In the genomic region with DNA sequence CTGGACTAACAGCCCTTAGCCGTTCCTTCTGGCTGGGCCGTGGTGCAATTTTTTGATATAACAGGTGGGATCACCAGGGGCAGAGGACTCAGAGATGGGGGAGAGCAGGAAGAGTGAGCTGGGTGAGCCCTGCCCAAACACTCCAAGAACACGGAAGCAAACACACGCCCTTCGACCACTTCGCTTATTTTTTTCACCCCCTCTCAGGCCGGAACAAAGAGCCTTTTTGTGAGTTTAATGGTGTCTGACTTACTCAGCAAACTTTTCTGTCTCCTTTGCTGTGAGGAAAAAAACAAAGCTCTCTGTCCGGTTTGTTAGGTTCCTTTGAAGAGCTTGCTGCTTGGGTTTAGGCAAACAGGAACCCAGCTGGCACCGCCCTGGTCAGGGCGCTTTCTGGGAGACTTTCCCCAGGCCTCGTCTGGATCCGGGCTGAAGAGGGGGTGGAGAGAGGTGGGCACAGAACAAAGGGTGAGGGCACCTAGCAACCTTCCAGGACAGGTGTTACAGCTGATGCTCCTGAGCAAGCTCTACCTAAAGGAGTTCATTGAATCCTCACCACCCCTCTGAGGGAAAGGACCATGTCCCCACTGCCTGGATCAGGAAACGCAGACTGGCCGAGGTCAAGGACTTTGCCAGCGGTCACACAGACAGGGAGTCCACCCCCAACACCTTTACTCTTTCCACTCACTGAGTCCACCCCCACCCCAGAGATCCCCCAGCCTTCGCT, we compare ENCODE assay signal across 10 cellular contexts. TPM values are rescaled to one million over a fixed set of nuclear protein-coding genes. Genes with fewer than 3 reads are reported as not detected.
A peak's percentile ranks its signal among the peaks of the same experiment; 100 is the strongest.
DNase-seq lines count a peak whose midpoint lies in the region; ATAC-seq and TF ChIP-seq lines count a peak whose summit lies in the region.
"Had no signal": no experiment of that assay in that cellular context is flagged by ENCODE, and none has a peak within 500 bp of the region (broad histone marks: within the 10 kb centered on the region; RNA-seq: fewer than 3 reads in every experiment).

No MANE protein-coding gene starts in this region.

- H3K9me3 Mint-ChIP-seq in neural progenitor cell = peaks cover 4% of the 10 kb centered on the region

- H3K4me1 ChIP-seq in neural progenitor cell = peaks cover 7% of the 10 kb centered on the region

- no peaks in the 10 kb centered on the region for H3K79me2 ChIP-seq in neural progenitor cell (ENCODE audit: low read depth)

- H3K9ac ChIP-seq in neural progenitor cell = no peak overlapping the region

- no peak overlapping the region for H3K4me3 ChIP-seq in neural progenitor cell

- H3K4me2 ChIP-seq in neural progenitor cell = peak overlapping the region; percentile 19

- TF ChIP-seq CTCF in C4-2B (conservative IDR thresholded peaks at IDR 0.05) (no peak), neural progenitor cell (IDR thresholded peaks at IDR 0.05) (no peak)

- no peaks in the 10 kb centered on the region for H4K20me1 ChIP-seq in neural progenitor cell (ENCODE audit: low read depth)

- no peak overlapping the region for H3K4me3 Mint-ChIP-seq in neural progenitor cell
- H3K4me3 Mint-ChIP-seq: activated B cell treated with CpG ODN at 0.5 μM for 24 hours had no signal

- H3K36me3 Mint-ChIP-seq in neural progenitor cell = no peaks in the 10 kb centered on the region

- no peak overlapping the region for H3K27ac Mint-ChIP-seq in neural progenitor cell
- H3K27ac Mint-ChIP-seq: activated B cell treated with CpG ODN at 0.5 μM for 24 hours had no signal

- peak overlapping the region; percentile 85 for H3K27ac ChIP-seq in C4-2B
- peak overlapping the region; percentile 100 for H3K27ac ChIP-seq in epithelial cell of prostate
- H3K27ac ChIP-seq in neural progenitor cell = no peak overlapping the region

- no peaks in the 10 kb centered on the region for H3F3A ChIP-seq in neural progenitor cell (ENCODE audit: low read depth)

- H3K36me3 ChIP-seq in neural progenitor cell = no peaks in the 10 kb centered on the region

- DNase-seq in NCI-H526 treated with DMSO at 0.1 percent for 48 hours (lab: John Stamatoyannopoulos, UW) (peak; percentile 8), epithelial cell of prostate (ENCODE audit: low read depth, low spot score) (peak; percentile 90), neural progenitor cell (ENCODE audit: low spot score) (no peak), DMS 273 treated with DMSO at 0.1 percent for 48 hours (lab: John Stamatoyannopoulos, UW) (no peak), middle frontal gyrus (ENCODE audit: extremely low spot score, low spot score) (no peak)
- DNase-seq: activated B cell treated with CpG ODN at 0.5 μM for 24 hours had no signal

- H3K4me1 Mint-ChIP-seq in neural progenitor cell = peaks cover 11% of the 10 kb centered on the region

- no peak overlapping the region for H2AFZ ChIP-seq in neural progenitor cell (replicated peaks)

- no peak for ATAC-seq in GM21619 (IDR thresholded peaks at IDR 0.05; ENCODE audit: unreplicated experiment)
- ATAC-seq in GM21737 (IDR thresholded peaks at IDR 0.05; ENCODE audit: unreplicated experiment) = no peak

- H3K27me3 ChIP-seq in neural progenitor cell = no peaks in the 10 kb centered on the region

- H3K9me3 ChIP-seq in neural progenitor cell (ENCODE audit: low read depth) = no peaks in the 10 kb centered on the region

- H3K27me3 Mint-ChIP-seq in neural progenitor cell (ENCODE audit: insufficient read depth, low read depth) = peaks cover 4% of the 10 kb centered on the region

RNA-seq across cellular contexts. Expression of a gene that starts 23.3 kb away (rescaled TPM):
- total RNA-seq in neural progenitor cell (ENCODE audit: low replicate concordance) = not detected in 2 replicates
- total RNA-seq: activated B cell treated with CpG ODN at 0.5 μM for 24 hours, glomerular endothelial cell had no signal

RNA-seq across cellular contexts. Expression of a gene that starts 48.7 kb away (rescaled TPM):
- not detected in 2 replicates for total RNA-seq in neural progenitor cell (ENCODE audit: low replicate concordance)
- total RNA-seq: activated B cell treated with CpG ODN at 0.5 μM for 24 hours, glomerular endothelial cell had no signal

Comparison
In these comparisons a context has a peak if more than half of its experiments do, and no peak if none do; other contexts are left out.
1. DNase-seq: peak in NCI-H526 treated with DMSO at 0.1 percent for 48 hours (single experiment) and epithelial cell of prostate (single experiment); none in neural progenitor cell (single experiment), DMS 273 treated with DMSO at 0.1 percent for 48 hours (single experiment) and middle frontal gyrus (single experiment).